Comparison of ENCODE assay signal across 12 cellular contexts in genomic region chr16:22358000-22358399, GRCh38. TPM values are rescaled to one million over a fixed set of nuclear protein-coding genes. Genes with fewer than 3 reads are reported as not detected.
DNase-seq lines count a peak whose midpoint lies in the region; ATAC-seq and TF ChIP-seq lines count a peak whose summit lies in the region.
"Had no signal": no experiment of that assay in that cellular context is flagged by ENCODE, and none has a peak within 500 bp of the region (broad histone marks: within the 10 kb centered on the region; RNA-seq: fewer than 3 reads in every experiment).

No MANE protein-coding gene starts in this region.

- H3K4me3 ChIP-seq in duodenal mucosa (ENCODE audit: low read depth in 1 of 2, low read length in 2 of 2) (no peak overlapping the region), smooth muscle cell (no peak overlapping the region), left lung (no peak overlapping the region)
- H3K4me3 ChIP-seq: PC-9, upper lobe of right lung had no signal

- peak overlapping the region; percentile 42 for H3K27ac ChIP-seq in KOPT-K1 (ENCODE audit: low read depth, low read length, poor library complexity, severe bottlenecking)
- peak overlapping the region; percentile 26 for H3K27ac ChIP-seq in duodenal mucosa (ENCODE audit: low read depth, low read length)
- peak overlapping the region; percentile 91 for H3K27ac ChIP-seq in smooth muscle cell (ENCODE audit: low read depth)
- H3K27ac ChIP-seq in left lung: peak overlapping the region in 1 of 2 donors; percentile 34
- H3K27ac ChIP-seq: PC-9, upper lobe of right lung had no signal

- peak overlapping the region; percentile 51 for H3K4me2 ChIP-seq in smooth muscle cell
- H3K4me2 ChIP-seq: PC-9 had no signal

- no peak for TF ChIP-seq CTCF in smooth muscle cell (IDR thresholded peaks at IDR 0.05; ENCODE audit: borderline replicate concordance, insufficient read depth, poor library complexity, severe bottlenecking)
- TF ChIP-seq CTCF in left lung (IDR thresholded peaks at IDR 0.05): no peak

- H3K9me3 ChIP-seq in KOPT-K1 (ENCODE audit: insufficient read depth, low read length, poor library complexity, severe bottlenecking) (no peaks in the 10 kb centered on the region), duodenal mucosa (ENCODE audit: control insufficient read depth in 1 of 2, low read length in 2 of 2) (no peaks in the 10 kb centered on the region), smooth muscle cell (replicated peaks; ENCODE audit: low read depth) (no peaks in the 10 kb centered on the region), left lung (no peaks in the 10 kb centered on the region)
- H3K9me3 ChIP-seq: upper lobe of right lung had no signal

- peak overlapping the region; percentile 93 for H3K27ac Mint-ChIP-seq in activated CD4-positive, alpha-beta T cell treated with anti-CD3 and anti-CD28 coated beads for 36 hours

- no peak for DNase-seq in activated CD4-positive, alpha-beta T cell treated with anti-CD3 and anti-CD28 coated beads for 36 hours
- no peak for DNase-seq in activated CD4-positive, alpha-beta T cell treated with anti-CD3 and anti-CD28 coated beads for 4 hours
- no peak for DNase-seq in smooth muscle cell (lab: John Stamatoyannopoulos, UW; ENCODE audit: unreplicated experiment)
- DNase-seq in left lung: no peak
- DNase-seq in OCI-M1 (lab: John Stamatoyannopoulos, UW): no peak
- DNase-seq: cerebellar nuclear complex; PC-9; stimulated activated CD4-positive, alpha-beta T cell treated with anti-CD3 and anti-CD28 coated beads, Interleukin-2, amount 100 ng/mL, for 48 hours; upper lobe of right lung had no signal

- H3K4me3 Mint-ChIP-seq in activated CD4-positive, alpha-beta T cell treated with anti-CD3 and anti-CD28 coated beads for 36 hours: no peak overlapping the region

- H3K9me3 Mint-ChIP-seq in activated CD4-positive, alpha-beta T cell treated with anti-CD3 and anti-CD28 coated beads for 36 hours (ENCODE audit: low read depth): peaks cover 2% of the 10 kb centered on the region

- H3F3A ChIP-seq in smooth muscle cell (ENCODE audit: low read depth): peaks cover 31% of the 10 kb centered on the region

- intact Hi-C loops in activated CD4-positive, alpha-beta T cell treated with anti-CD3 and anti-CD28 coated beads for 36 hours (cut with DNase I, micrococcal nuclease): loop anchor here (2.0 to 5.0 kb wide), 2 partner anchors 15 to 166 kb away; no protein-coding TSS in a partner anchor
- intact Hi-C loops in left lung (cut with DNase I): no loop called here

- H3K4me1 ChIP-seq in duodenal mucosa (ENCODE audit: control insufficient read depth in 1 of 2, insufficient read depth in 2 of 2, low read length in 2 of 2) (peaks cover 14 to 23% of the 10 kb centered on the region in 2 donors), smooth muscle cell (ENCODE audit: low read depth) (peaks cover 17% of the 10 kb centered on the region), left lung (peaks cover 12 to 29% of the 10 kb centered on the region in 2 donors)

- H3K27me3 ChIP-seq in duodenal mucosa (ENCODE audit: control insufficient read depth in 1 of 2, insufficient read depth in 2 of 2, low read length in 2 of 2) (no peaks in the 10 kb centered on the region), smooth muscle cell (ENCODE audit: low read depth) (no peaks in the 10 kb centered on the region), left lung (no peaks in the 10 kb centered on the region)
- H3K27me3 ChIP-seq: upper lobe of right lung had no signal

- no peaks in the 10 kb centered on the region for H3K27me3 Mint-ChIP-seq in activated CD4-positive, alpha-beta T cell treated with anti-CD3 and anti-CD28 coated beads for 36 hours

- peaks cover 47% of the 10 kb centered on the region for H3K36me3 ChIP-seq in KOPT-K1 (ENCODE audit: insufficient read depth, low read length)
- peaks cover 2 to 16% of the 10 kb centered on the region in 2 donors for H3K36me3 ChIP-seq in duodenal mucosa (ENCODE audit: control insufficient read depth in 1 of 2, insufficient read depth in 2 of 2, low read length in 2 of 2)
- H3K36me3 ChIP-seq in smooth muscle cell (ENCODE audit: low read depth): peaks cover 7% of the 10 kb centered on the region
- peaks cover 0 to 11% of the 10 kb centered on the region in 2 donors for H3K36me3 ChIP-seq in left lung

- peak; percentile 31 for ATAC-seq in activated CD4-positive, alpha-beta T cell treated with anti-CD3 and anti-CD28 coated beads for 36 hours
- ATAC-seq in HG03342 (IDR thresholded peaks at IDR 0.05; ENCODE audit: unreplicated experiment): no peak
- ATAC-seq in left lung: no peak
- ATAC-seq: upper lobe of right lung had no signal

- H3K36me3 Mint-ChIP-seq in activated CD4-positive, alpha-beta T cell treated with anti-CD3 and anti-CD28 coated beads for 36 hours (ENCODE audit: low read depth): peaks cover 31% of the 10 kb centered on the region

- peaks cover 77% of the 10 kb centered on the region for H3K4me1 Mint-ChIP-seq in activated CD4-positive, alpha-beta T cell treated with anti-CD3 and anti-CD28 coated beads for 36 hours

- peaks cover 84% of the 10 kb centered on the region for H3K79me2 ChIP-seq in smooth muscle cell (ENCODE audit: low read depth)

- POLR2A ChIA-PET in activated CD4-positive, alpha-beta T cell treated with anti-CD3 and anti-CD28 coated beads for 36 hours (lab: Charles Lee): no interaction called here

- H3K9ac ChIP-seq in duodenal mucosa (ENCODE audit: low read depth in 1 of 2, low read length in 2 of 2) (peak overlapping the region; percentile 8 to 10), smooth muscle cell (ENCODE audit: low read depth) (peak overlapping the region; percentile 41)

- CTCF ChIA-PET in activated CD4-positive, alpha-beta T cell treated with anti-CD3 and anti-CD28 coated beads for 36 hours (lab: Charles Lee): interaction anchor here (1.1 to 3.1 kb wide), 6 partner anchors 10 to 39 kb away, joined by 3 to 11 read pairs (median 6); no protein-coding TSS in a partner anchor

- WGBS in smooth muscle cell (ENCODE audit: low lambda C conversion rate): 66% methylated on average over 1 of the region's 1 CpG

- H2AFZ ChIP-seq in smooth muscle cell (ENCODE audit: low read depth): no peak overlapping the region
- H2AFZ ChIP-seq: PC-9 had no signal

- peaks cover 97% of the 10 kb centered on the region for H4K20me1 ChIP-seq in smooth muscle cell (ENCODE audit: low read depth)

RNA-seq across cellular contexts. Expression of gene CDR2, which starts 16.4 kb away (rescaled TPM):
- total RNA-seq in activated CD4-positive, alpha-beta T cell treated with anti-CD3 and anti-CD28 coated beads for 36 hours: 10 to 100 TPM; 29.5 to 33.7 TPM
- total RNA-seq in smooth muscle cell: 67.3 and 76.5 TPM in 2 replicates
- 47.4 and 52.5 TPM in 2 replicates for polyA plus RNA-seq in smooth muscle cell
- 10 to 100 TPM; 17.3 to 18.7 TPM for total RNA-seq in left lung

Comparison
In these comparisons a context has a peak if more than half of its experiments do, and no peak if none do; other contexts are left out.
1. intact Hi-C loops: an anchor here in activated CD4-positive, alpha-beta T cell treated with anti-CD3 and anti-CD28 coated beads for 36 hours (2.0 to 5.0 kb wide); none called in left lung.